In the genomic region with DNA sequence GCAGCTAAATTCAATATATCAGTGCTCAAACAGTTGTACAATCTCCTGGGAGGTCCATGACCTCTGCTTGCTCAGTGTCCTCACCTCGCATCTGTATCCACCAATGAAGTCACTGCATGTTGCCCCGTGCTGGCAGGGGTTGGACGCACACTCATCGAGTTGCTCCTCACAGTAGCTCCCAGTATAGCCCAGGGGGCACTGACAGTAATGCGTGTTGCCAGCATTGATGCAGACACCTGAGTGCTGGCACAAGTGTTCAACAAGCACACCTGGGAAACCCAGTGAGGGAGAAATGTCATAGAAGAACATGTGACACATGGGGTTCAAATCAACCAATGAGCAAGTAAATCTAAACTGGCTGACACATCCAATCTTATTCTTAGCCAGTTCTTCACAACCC, we compare ENCODE assay signal across 19 cellular contexts. TPM values are rescaled to one million over a fixed set of nuclear protein-coding genes. Genes with fewer than 3 reads are reported as not detected.
A peak's percentile ranks its signal among the peaks of the same experiment; 100 is the strongest.
DNase-seq lines count a peak whose midpoint lies in the region; ATAC-seq and TF ChIP-seq lines count a peak whose summit lies in the region.
"Had no signal": no experiment of that assay in that cellular context is flagged by ENCODE, and none has a peak within 500 bp of the region (broad histone marks: within the 10 kb centered on the region; RNA-seq: fewer than 3 reads in every experiment).

No MANE protein-coding gene starts in this region.

- intact Hi-C loops in activated CD4-positive, alpha-beta T cell treated with anti-CD3 and anti-CD28 coated beads, Interleukin-2, amount 10 ng/mL, durations not matched to agents 24 days and 14 days (cut with micrococcal nuclease), result no loop called here
- intact Hi-C loops in activated CD4-positive, alpha-beta T cell treated with anti-CD3 and anti-CD28 coated beads for 36 hours (cut with DNase I, micrococcal nuclease), result no loop called here
- intact Hi-C loops in esophagus muscularis mucosa (cut with DNase I), result no loop called here
- intact Hi-C loops in esophagus squamous epithelium (cut with DNase I), result no loop called here

- peaks cover 72% of the 10 kb centered on the region for H3K36me3 Mint-ChIP-seq in activated CD4-positive, alpha-beta T cell treated with anti-CD3 and anti-CD28 coated beads, Interleukin-2, amount 10 ng/mL, durations not matched to agents 24 days and 14 days (ENCODE audit: low read depth)
- peaks cover 72% of the 10 kb centered on the region for H3K36me3 Mint-ChIP-seq in activated CD4-positive, alpha-beta T cell treated with anti-CD3 and anti-CD28 coated beads for 36 hours (ENCODE audit: low read depth)
- H3K36me3 Mint-ChIP-seq in nephron progenitor cell (ENCODE audit: low read depth), result peaks cover 84% of the 10 kb centered on the region
- H3K36me3 Mint-ChIP-seq in activated naive CD4-positive, alpha-beta T cell treated with anti-CD3 and anti-CD28 coated beads, Interleukin-2, amount 50 U/mL, for 72 hours, result peaks cover 43 to 47% of the 10 kb centered on the region in 2 donors

- CTCF ChIA-PET in activated CD4-positive, alpha-beta T cell treated with anti-CD3 and anti-CD28 coated beads for 36 hours (lab: Charles Lee), result no interaction called here

- no peaks in the 10 kb centered on the region for H3K27me3 Mint-ChIP-seq in activated CD4-positive, alpha-beta T cell treated with anti-CD3 and anti-CD28 coated beads, Interleukin-2, amount 10 ng/mL, durations not matched to agents 24 days and 14 days
- no peaks in the 10 kb centered on the region for H3K27me3 Mint-ChIP-seq in activated CD4-positive, alpha-beta T cell treated with anti-CD3 and anti-CD28 coated beads for 36 hours
- peaks cover under 1% of the 10 kb centered on the region for H3K27me3 Mint-ChIP-seq in nephron progenitor cell (ENCODE audit: low read depth, poor library complexity)
- H3K27me3 Mint-ChIP-seq: B cell; CD4-positive, alpha-beta T cell had no signal

- H3K36me3 ChIP-seq in esophagus muscularis mucosa (peaks cover 50 to 93% (median 66%) of the 10 kb centered on the region in 4 donors), esophagus squamous epithelium (peaks cover 33 to 100% (median 51%) of the 10 kb centered on the region in 3 donors)

- TF ChIP-seq CTCF in esophagus muscularis mucosa (IDR thresholded peaks at IDR 0.05) (no peak), nephron progenitor cell (IDR thresholded peaks at IDR 0.05) (no peak), esophagus squamous epithelium (IDR thresholded peaks at IDR 0.05) (no peak)

- ATAC-seq in activated CD4-positive, alpha-beta T cell treated with anti-CD3 and anti-CD28 coated beads for 36 hours, result no peak
- no peak for ATAC-seq in activated naive CD4-positive, alpha-beta T cell treated with anti-CD3 and anti-CD28 coated beads, Interleukin-2, amount 50 U/mL, for 72 hours
- ATAC-seq: A549; CD8-positive, alpha-beta T cell had no signal

- H3K27me3 ChIP-seq in esophagus muscularis mucosa (no peaks in the 10 kb centered on the region), esophagus squamous epithelium (no peaks in the 10 kb centered on the region)
- H3K27me3 ChIP-seq: BLaER1 treated with 17β-estradiol and CSF1 and Interleukin-3, amounts not matched to agents 10 nM and 100 nM had no signal

- no peak overlapping the region for H3K4me3 Mint-ChIP-seq in activated CD4-positive, alpha-beta T cell treated with anti-CD3 and anti-CD28 coated beads, Interleukin-2, amount 10 ng/mL, durations not matched to agents 24 days and 14 days
- no peak overlapping the region for H3K4me3 Mint-ChIP-seq in activated CD4-positive, alpha-beta T cell treated with anti-CD3 and anti-CD28 coated beads for 36 hours
- no peak overlapping the region for H3K4me3 Mint-ChIP-seq in nephron progenitor cell
- H3K4me3 Mint-ChIP-seq: B cell; CD4-positive, alpha-beta T cell; CD8-positive, alpha-beta T cell had no signal

- H3K27ac ChIP-seq in esophagus muscularis mucosa (replicated peaks in 1 of 4) (no peak overlapping the region), esophagus squamous epithelium (no peak overlapping the region)
- H3K27ac ChIP-seq: 22Rv1; A549; BLaER1 treated with 17β-estradiol and CSF1 and Interleukin-3, amounts not matched to agents 10 nM and 100 nM; C4-2B had no signal

- no peak overlapping the region for H3K27ac Mint-ChIP-seq in activated CD4-positive, alpha-beta T cell treated with anti-CD3 and anti-CD28 coated beads, Interleukin-2, amount 10 ng/mL, durations not matched to agents 24 days and 14 days
- no peak overlapping the region for H3K27ac Mint-ChIP-seq in activated CD4-positive, alpha-beta T cell treated with anti-CD3 and anti-CD28 coated beads for 36 hours
- H3K27ac Mint-ChIP-seq in nephron progenitor cell, result peak overlapping the region; percentile 30
- peak overlapping the region in 1 of 2 donors; percentile 31 for H3K27ac Mint-ChIP-seq in activated naive CD4-positive, alpha-beta T cell treated with anti-CD3 and anti-CD28 coated beads, Interleukin-2, amount 50 U/mL, for 72 hours
- H3K27ac Mint-ChIP-seq: B cell; CD4-positive, alpha-beta T cell; CD8-positive, alpha-beta T cell had no signal

- TF ChIP-seq POLR2A in esophagus muscularis mucosa (IDR thresholded peaks at IDR 0.05; ENCODE audit: low read depth) (no peak), esophagus squamous epithelium (IDR thresholded peaks at IDR 0.05) (no peak)

- no peak overlapping the region for H3K4me3 ChIP-seq in esophagus muscularis mucosa
- no peak overlapping the region for H3K4me3 ChIP-seq in esophagus squamous epithelium
- H3K4me3 ChIP-seq: A549; BLaER1 treated with 17β-estradiol and CSF1 and Interleukin-3, amounts not matched to agents 10 nM and 100 nM had no signal

- DNase-seq in activated CD4-positive, alpha-beta T cell treated with anti-CD3 and anti-CD28 coated beads, Interleukin-2, amount 10 ng/mL, durations not matched to agents 24 days and 14 days, result peak; percentile 51
- DNase-seq in activated CD4-positive, alpha-beta T cell treated with anti-CD3 and anti-CD28 coated beads for 36 hours, result no peak
- DNase-seq in esophagus muscularis mucosa (ENCODE audit: extremely low spot score) (peak; percentile 14), nephron progenitor cell (no peak), esophagus squamous epithelium (lab: John Stamatoyannopoulos, UW) (no peak)
- no peak for DNase-seq in activated naive CD4-positive, alpha-beta T cell treated with anti-CD3 and anti-CD28 coated beads, Interleukin-2, amount 50 U/mL, for 72 hours (ENCODE audit: low spot score in 2 of 2)
- DNase-seq: AML-193; Caco-2; Calu3; CD4-positive, alpha-beta T cell; CD8-positive, alpha-beta T cell; DMS79 treated with DMSO at 0.1 percent for 48 hours; GF-D8 had no signal

- TF ChIP-seq EP300 in esophagus muscularis mucosa (IDR thresholded peaks at IDR 0.05), result no peak

- H3K4me1 ChIP-seq in esophagus muscularis mucosa, result peaks cover 0 to 5% (median 0%) of the 10 kb centered on the region in 4 donors
- no peaks in the 10 kb centered on the region for H3K4me1 ChIP-seq in esophagus squamous epithelium
- H3K4me1 ChIP-seq: A549; BLaER1 treated with 17β-estradiol and CSF1 and Interleukin-3, amounts not matched to agents 10 nM and 100 nM; Caco-2 had no signal

- WGBS in esophagus muscularis mucosa, result 91% methylated on average over 5 of the region's 5 CpGs
- 91 to 93% methylated on average over 5 of the region's 5 CpGs for WGBS in esophagus squamous epithelium, 2 donors

- peaks cover 2% of the 10 kb centered on the region for H3K4me1 Mint-ChIP-seq in activated CD4-positive, alpha-beta T cell treated with anti-CD3 and anti-CD28 coated beads, Interleukin-2, amount 10 ng/mL, durations not matched to agents 24 days and 14 days
- peaks cover 7% of the 10 kb centered on the region for H3K4me1 Mint-ChIP-seq in activated CD4-positive, alpha-beta T cell treated with anti-CD3 and anti-CD28 coated beads for 36 hours
- H3K4me1 Mint-ChIP-seq in nephron progenitor cell, result no peaks in the 10 kb centered on the region
- H3K4me1 Mint-ChIP-seq: B cell had no signal

- H3K9me3 ChIP-seq in esophagus muscularis mucosa (peaks cover 0 to 9% (median 0%) of the 10 kb centered on the region in 4 donors), esophagus squamous epithelium (peaks cover 0 to 12% (median 0%) of the 10 kb centered on the region in 3 donors)
- H3K9me3 ChIP-seq: Caco-2 had no signal

- H3K9me3 Mint-ChIP-seq in activated CD4-positive, alpha-beta T cell treated with anti-CD3 and anti-CD28 coated beads, Interleukin-2, amount 10 ng/mL, durations not matched to agents 24 days and 14 days, result peaks cover 9% of the 10 kb centered on the region
- peaks cover 6% of the 10 kb centered on the region for H3K9me3 Mint-ChIP-seq in activated CD4-positive, alpha-beta T cell treated with anti-CD3 and anti-CD28 coated beads for 36 hours (ENCODE audit: low read depth)
- H3K9me3 Mint-ChIP-seq in nephron progenitor cell, result peaks cover 9% of the 10 kb centered on the region
- peaks cover 0 to 5% of the 10 kb centered on the region in 2 donors for H3K9me3 Mint-ChIP-seq in activated naive CD4-positive, alpha-beta T cell treated with anti-CD3 and anti-CD28 coated beads, Interleukin-2, amount 50 U/mL, for 72 hours

- POLR2A ChIA-PET in activated CD4-positive, alpha-beta T cell treated with anti-CD3 and anti-CD28 coated beads for 36 hours (lab: Charles Lee), result no interaction called here

RNA-seq across cellular contexts. Expression of a gene that starts 40.9 kb away (rescaled TPM):
- total RNA-seq in activated CD4-positive, alpha-beta T cell treated with anti-CD3 and anti-CD28 coated beads, Interleukin-2, amount 10 ng/mL, durations not matched to agents 24 days and 14 days, result not detected in 2 replicates
- total RNA-seq in activated CD4-positive, alpha-beta T cell treated with anti-CD3 and anti-CD28 coated beads for 36 hours, result not detected
- not detected for total RNA-seq in esophagus muscularis mucosa
- total RNA-seq in esophagus squamous epithelium, result not detected
- not detected for total RNA-seq in activated naive CD4-positive, alpha-beta T cell treated with anti-CD3 and anti-CD28 coated beads, Interleukin-2, amount 50 U/mL, for 72 hours
- total RNA-seq: A172; B cell; Caco-2; Calu3; CD4-positive, alpha-beta T cell; CD8-positive, alpha-beta T cell had no signal

Comparison
In these comparisons a context has a peak if more than half of its experiments do, and no peak if none do; other contexts are left out.
1. DNase-seq: peak in activated CD4-positive, alpha-beta T cell treated with anti-CD3 and anti-CD28 coated beads, Interleukin-2, amount 10 ng/mL, durations not matched to agents 24 days and 14 days (single experiment) and esophagus muscularis mucosa (single experiment); none in activated CD4-positive, alpha-beta T cell treated with anti-CD3 and anti-CD28 coated beads for 36 hours (single experiment), nephron progenitor cell (single experiment), esophagus squamous epithelium (single experiment) and activated naive CD4-positive, alpha-beta T cell treated with anti-CD3 and anti-CD28 coated beads, Interleukin-2, amount 50 U/mL, for 72 hours (0 of 2).